ENCODE assay signal across 1 cellular context in genomic region chr19:44653977-44654784, GRCh38.
A peak's percentile ranks its signal among the peaks of the same experiment; 100 is the strongest.
TF ChIP-seq lines count a peak whose summit lies in the region.

No MANE protein-coding gene starts in this region.

TF ChIP-seq in K562, 482 proteins besides CTCF, POLR2A, EP300 and RAD21 (continued from another document):
- TF ChIP-seq TFAM (CRISPR knock-in tag; conservative IDR thresholded peaks at IDR 0.05) (no peak), BHLHE40 (IDR thresholded peaks at IDR 0.05; ENCODE audit: low read length) (peak; percentile 14; the same call in 1 of the 2 replicates), CBFB (CRISPR knock-in tag; IDR thresholded peaks at IDR 0.05) (no peak), FUS (optimal IDR thresholded peaks at IDR 0.05; ENCODE audit: low read depth, low read length) (no peak), ZNF174 (CRISPR knock-in tag; IDR thresholded peaks at IDR 0.05) (no peak), STAG1 (CRISPR knock-in tag; IDR thresholded peaks at IDR 0.05; ENCODE audit: borderline replicate concordance) (peak; percentile 28; the same call in 1 of the 2 replicates), USF2 (CRISPR knock-in tag; IDR thresholded peaks at IDR 0.05) (peak; percentile 18; the same call in 1 of the 2 replicates), SUPT5H (IDR thresholded peaks at IDR 0.05) (no peak), SRF (CRISPR knock-in tag; IDR thresholded peaks at IDR 0.05) (no peak), SNAPC5 (CRISPR knock-in tag; IDR thresholded peaks at IDR 0.05) (no peak), ZNF146 (CRISPR knock-in tag; IDR thresholded peaks at IDR 0.05; ENCODE audit: unreplicated experiment) (no peak), TEAD2 (tag; IDR thresholded peaks at IDR 0.05) (no peak), MAFG (tag; conservative IDR thresholded peaks at IDR 0.05) (peak; percentile 57), L3MBTL2 (IDR thresholded peaks at IDR 0.05) (0 out of 2 replicates have a peak, but pooled peaks have one; percentile 12), BRCA1 (IDR thresholded peaks at IDR 0.05) (no peak), BRCA1 (CRISPR knock-in tag; IDR thresholded peaks at IDR 0.05) (no peak), GABPA (tag; conservative IDR thresholded peaks at IDR 0.05; ENCODE audit: low read depth) (no peak), MAFF (IDR thresholded peaks at IDR 0.05; ENCODE audit: low read length) (peak; percentile 10; the same call in 1 of the 2 replicates), JUND (IDR thresholded peaks at IDR 0.05; ENCODE audit: borderline replicate concordance, low read depth, low read length) (peak; percentile 45; the same call in 1 of the 2 replicates), JUND (tag; IDR thresholded peaks at IDR 0.05; ENCODE audit: borderline replicate concordance, low read depth, low read length) (no peak; the same call in 2 of the 3 replicates), ARID4B (CRISPR knock-in tag; IDR thresholded peaks at IDR 0.05) (no peak), JUNB (CRISPR knock-in tag; conservative IDR thresholded peaks at IDR 0.05) (no peak), ZNF444 (CRISPR knock-in tag; IDR thresholded peaks at IDR 0.05) (no peak), HNRNPLL (IDR thresholded peaks at IDR 0.05; ENCODE audit: low read depth, low read length, poor library complexity, severe bottlenecking) (no peak), MCM2 (IDR thresholded peaks at IDR 0.05; ENCODE audit: low read depth) (no peak), MEIS2 (IDR thresholded peaks at IDR 0.05; ENCODE audit: partially characterized antibody) (no peak), HOXB6 (CRISPR knock-in tag; IDR thresholded peaks at IDR 0.05; ENCODE audit: borderline replicate concordance) (no peak), MEF2D (tag; conservative IDR thresholded peaks at IDR 0.05; ENCODE audit: low read depth) (no peak), PATZ1 (CRISPR knock-in tag; IDR thresholded peaks at IDR 0.05; ENCODE audit: borderline replicate concordance) (no peak), TFAP4 (CRISPR knock-in tag; IDR thresholded peaks at IDR 0.05; ENCODE audit: borderline replicate concordance) (peak; percentile 95), RBM15 (IDR thresholded peaks at IDR 0.05; ENCODE audit: insufficient read depth, low read length) (no peak), POLR3G (IDR thresholded peaks at IDR 0.05; ENCODE audit: extremely low read depth, insufficient read length, insufficient replicate concordance) (no peak), POLR2AphosphoS2 (IDR thresholded peaks at IDR 0.05; ENCODE audit: low read length) (no peak)
